16 cellular contexts compared by ENCODE assay signal in genomic region chr3:39433642-39434041, GRCh38. TPM values are rescaled to one million over a fixed set of nuclear protein-coding genes. Genes with fewer than 3 reads are reported as not detected.
DNase-seq lines count a peak whose midpoint lies in the region; ATAC-seq and TF ChIP-seq lines count a peak whose summit lies in the region.
"Had no signal": no experiment of that assay in that cellular context is flagged by ENCODE, and none has a peak within 500 bp of the region (broad histone marks: within the 10 kb centered on the region; RNA-seq: fewer than 3 reads in every experiment).

No MANE protein-coding gene starts in this region.

- intact Hi-C loops in body of pancreas (cut with DNase I) = no loop called here
- intact Hi-C loops in spleen (cut with DNase I; ENCODE audit: low total_unique reads) = no loop called here
- intact Hi-C loops in activated naive CD4-positive, alpha-beta T cell treated with anti-CD3 and anti-CD28 coated beads for 36 hours (cut with micrococcal nuclease) = no loop called here
- intact Hi-C loops in natural killer cell (cut with micrococcal nuclease) = no loop called here

- WGBS in body of pancreas, 2 donors = 58 to 65% methylated on average over 3 of the region's 3 CpGs
- WGBS in spleen, 5 donors = 60 to 81% (median 70%) methylated on average over 3 of the region's 3 CpGs

- H3K4me3 Mint-ChIP-seq in HFFc6 = peak overlapping the region; percentile 74
- no peak overlapping the region for H3K4me3 Mint-ChIP-seq in activated naive CD4-positive, alpha-beta T cell treated with anti-CD3 and anti-CD28 coated beads for 36 hours
- no peak overlapping the region for H3K4me3 Mint-ChIP-seq in natural killer cell

- H3K4me1 Mint-ChIP-seq in HFFc6 (ENCODE audit: low read depth) (peaks cover 31% of the 10 kb centered on the region), natural killer cell (no peaks in the 10 kb centered on the region)
- no peaks in the 10 kb centered on the region for H3K4me1 Mint-ChIP-seq in activated naive CD4-positive, alpha-beta T cell treated with anti-CD3 and anti-CD28 coated beads for 36 hours (ENCODE audit: low read depth)

- H3K4me3 ChIP-seq in body of pancreas = no peak overlapping the region
- no peak overlapping the region for H3K4me3 ChIP-seq in spleen
- no peak overlapping the region for H3K4me3 ChIP-seq in Peyer's patch
- H3K4me3 ChIP-seq: GM12878, tibial artery had no signal

- no peaks in the 10 kb centered on the region for H3K9me3 Mint-ChIP-seq in HFFc6
- H3K9me3 Mint-ChIP-seq in activated naive CD4-positive, alpha-beta T cell treated with anti-CD3 and anti-CD28 coated beads for 36 hours = no peaks in the 10 kb centered on the region
- no peaks in the 10 kb centered on the region for H3K9me3 Mint-ChIP-seq in natural killer cell

- H3K4me1 ChIP-seq in body of pancreas (no peaks in the 10 kb centered on the region), spleen (peaks cover 0 to 14% (median 0%) of the 10 kb centered on the region in 6 donors), Peyer's patch (no peaks in the 10 kb centered on the region)

- no peak overlapping the region for H3K27ac ChIP-seq in body of pancreas
- peak overlapping the region in 6 of 8 donors; percentile 25 to 71 (median 56) for H3K27ac ChIP-seq in spleen
- H3K27ac ChIP-seq in Peyer's patch = no peak overlapping the region
- H3K27ac ChIP-seq: tibial artery, VCaP had no signal

- CTCF ChIA-PET in activated naive CD4-positive, alpha-beta T cell treated with anti-CD3 and anti-CD28 coated beads for 36 hours (lab: Charles Lee) = interaction anchor here (0.5 kb wide), 1 partner anchor 576 kb away, joined by 3 read pairs; no protein-coding TSS in a partner anchor

- no peak for TF ChIP-seq POLR2A in body of pancreas (IDR thresholded peaks at IDR 0.05)
- no peak for TF ChIP-seq POLR2A in spleen (IDR thresholded peaks at IDR 0.05)
- no peak for TF ChIP-seq POLR2A in Peyer's patch (IDR thresholded peaks at IDR 0.05)

- DNase-seq in HFFc6 = peak; percentile 38
- DNase-seq in body of pancreas = no peak
- DNase-seq in kidney glomerular epithelial cell (lab: John Stamatoyannopoulos, UW) = peak; percentile 54
- DNase-seq in spleen = no peak
- DNase-seq in activated naive CD4-positive, alpha-beta T cell treated with anti-CD3 and anti-CD28 coated beads for 36 hours = no peak
- DNase-seq in natural killer cell = no peak
- DNase-seq in Peyer's patch = no peak
- DNase-seq: H7, NCI-H1105 treated with DMSO at 0.1 percent for 48 hours, NCI-H510A treated with DMSO at 0.1 percent for 48 hours, tibial artery had no signal

- H3K27ac Mint-ChIP-seq in HFFc6 (peak overlapping the region; percentile 85), natural killer cell (no peak overlapping the region)
- H3K27ac Mint-ChIP-seq in activated naive CD4-positive, alpha-beta T cell treated with anti-CD3 and anti-CD28 coated beads for 36 hours = no peak overlapping the region

- no peak for TF ChIP-seq CTCF in HFFc6 (IDR thresholded peaks at IDR 0.05)
- TF ChIP-seq CTCF in body of pancreas (IDR thresholded peaks at IDR 0.05) = no peak
- no peak for TF ChIP-seq CTCF in spleen (IDR thresholded peaks at IDR 0.05 in 8 of 11, conservative IDR thresholded peaks at IDR 0.05 in 3 of 11)
- no peak for TF ChIP-seq CTCF in natural killer cell (IDR thresholded peaks at IDR 0.05)
- TF ChIP-seq CTCF in Peyer's patch (IDR thresholded peaks at IDR 0.05) = no peak

- H3K36me3 ChIP-seq in body of pancreas (replicated peaks in 1 of 2; ENCODE audit: insufficient read depth in 1 of 2, low read depth in 2 of 2) (no peaks in the 10 kb centered on the region), spleen (no peaks in the 10 kb centered on the region), Peyer's patch (no peaks in the 10 kb centered on the region)
- H3K36me3 ChIP-seq: tibial artery had no signal

- H3K27me3 Mint-ChIP-seq in HFFc6 (ENCODE audit: insufficient read depth) (peaks cover 3% of the 10 kb centered on the region), natural killer cell (ENCODE audit: low read depth in 2 of 2) (peaks cover 0 to 9% of the 10 kb centered on the region in 2 donors)
- H3K27me3 Mint-ChIP-seq in activated naive CD4-positive, alpha-beta T cell treated with anti-CD3 and anti-CD28 coated beads for 36 hours (ENCODE audit: low read depth) = peaks cover 13% of the 10 kb centered on the region

- H3K36me3 Mint-ChIP-seq in HFFc6 (ENCODE audit: low read depth) (no peaks in the 10 kb centered on the region), natural killer cell (no peaks in the 10 kb centered on the region)
- H3K36me3 Mint-ChIP-seq in activated naive CD4-positive, alpha-beta T cell treated with anti-CD3 and anti-CD28 coated beads for 36 hours (ENCODE audit: low read depth) = no peaks in the 10 kb centered on the region

- H3K27me3 ChIP-seq in body of pancreas (no peaks in the 10 kb centered on the region), spleen (replicated peaks in 1 of 7) (no peaks in the 10 kb centered on the region), Peyer's patch (no peaks in the 10 kb centered on the region)
- H3K27me3 ChIP-seq: tibial artery had no signal

- peak; percentile 42 for ATAC-seq in body of pancreas
- ATAC-seq in GM21529 (IDR thresholded peaks at IDR 0.05; ENCODE audit: unreplicated experiment) = no peak
- ATAC-seq in natural killer cell = no peak
- ATAC-seq: left lobe of liver had no signal

- H3K9me3 ChIP-seq in body of pancreas = no peaks in the 10 kb centered on the region
- no peaks in the 10 kb centered on the region for H3K9me3 ChIP-seq in spleen
- no peaks in the 10 kb centered on the region for H3K9me3 ChIP-seq in Peyer's patch
- H3K9me3 ChIP-seq: tibial artery had no signal

RNA-seq across cellular contexts. Expression of gene RPSA, which starts 27.1 kb away (rescaled TPM):
- total RNA-seq in HFFc6 (2021; fragmentation: NEBNext Ultra II Directional; extraction: Animal tissue kit (Norgen Biotek cat#: 25700)) = 1,000 to 10,000 TPM; 1,595 to 1,900 (median 1,723) TPM
- total RNA-seq in body of pancreas (100 to 1,000 TPM; 555 to 696 TPM), spleen (1,000 to 10,000 TPM in 1 of 7 donors, 100 to 1,000 TPM in 6; 795 to 1,012 (median 943) TPM), natural killer cell (100 to 1,000 TPM; 737 to 921 (median 821) TPM), Peyer's patch (1,000 to 10,000 TPM in 1 of 4 donors, 100 to 1,000 TPM in 3; 298 to 1,413 (median 477) TPM)
- polyA plus RNA-seq in spleen = 1,000 to 10,000 TPM; 2,699 to 3,649 (median 3,099) TPM
- 1,000 to 10,000 TPM; 3,309 to 3,414 TPM for total RNA-seq in activated naive CD4-positive, alpha-beta T cell treated with anti-CD3 and anti-CD28 coated beads for 36 hours

RNA-seq across cellular contexts. Expression of gene MOBP, which starts 33.8 kb away (rescaled TPM):
- not detected for total RNA-seq in HFFc6 (2021; fragmentation: NEBNext Ultra II Directional; extraction: Animal tissue kit (Norgen Biotek cat#: 25700))
- total RNA-seq in body of pancreas = not detected
- under 1 TPM in 1 of 7 donors, not detected in 6; 0.06 TPM for total RNA-seq in spleen
- not detected for polyA plus RNA-seq in spleen
- not detected for total RNA-seq in activated naive CD4-positive, alpha-beta T cell treated with anti-CD3 and anti-CD28 coated beads for 36 hours
- not detected for total RNA-seq in natural killer cell
- total RNA-seq in Peyer's patch = not detected
- total RNA-seq: bronchial epithelial cell, left lobe of liver had no signal

RNA-seq across cellular contexts. Expression of gene SLC25A38, which starts 50.5 kb away (rescaled TPM):
- total RNA-seq in HFFc6 (2021; fragmentation: NEBNext Ultra II Directional; extraction: Animal tissue kit (Norgen Biotek cat#: 25700)) = 10 to 100 TPM; 24.8 to 32.4 (median 27.9) TPM
- total RNA-seq in body of pancreas (10 to 100 TPM; 17.5 to 28.8 TPM), spleen (10 to 100 TPM; 23.7 to 30.2 (median 26.0) TPM), natural killer cell (10 to 100 TPM; 40.0 to 44.7 (median 41.7) TPM), Peyer's patch (10 to 100 TPM; 15.8 to 35.5 (median 28.4) TPM)
- 10 to 100 TPM; 32.3 to 38.4 (median 34.6) TPM for polyA plus RNA-seq in spleen
- total RNA-seq in activated naive CD4-positive, alpha-beta T cell treated with anti-CD3 and anti-CD28 coated beads for 36 hours = 10 to 100 TPM; 20.9 to 21.0 TPM

Comparison
In these comparisons a context has a peak if more than half of its experiments do, and no peak if none do; other contexts are left out.
1. DNase-seq: peak in HFFc6 (single experiment) and kidney glomerular epithelial cell (single experiment); none in body of pancreas (0 of 4), spleen (single experiment), activated naive CD4-positive, alpha-beta T cell treated with anti-CD3 and anti-CD28 coated beads for 36 hours (single experiment), natural killer cell (single experiment) and Peyer's patch (0 of 3).
2. H3K27ac ChIP-seq: peak in spleen (6 of 8); none in body of pancreas (0 of 4) and Peyer's patch (0 of 4).